In genomic region chr6:2953098-2953497, GRCh38 we compare ENCODE assay signal across 9 cellular contexts. TPM values are rescaled to one million over a fixed set of nuclear protein-coding genes. Genes with fewer than 3 reads are reported as not detected.
DNase-seq lines count a peak whose midpoint lies in the region; ATAC-seq, FAIRE-seq and TF ChIP-seq lines count a peak whose summit lies in the region.
"Had no signal": no experiment of that assay in that cellular context is flagged by ENCODE, and none has a peak within 500 bp of the region (broad histone marks: within the 10 kb centered on the region; RNA-seq: fewer than 3 reads in every experiment).

No MANE protein-coding gene starts in this region.

- peak overlapping the region; percentile 15 for H4K5ac ChIP-seq in H1 (ENCODE audit: insufficient read length, low read depth, low read length)

- TF ChIP-seq EP300 in H1 (IDR thresholded peaks at IDR 0.05; ENCODE audit: borderline replicate concordance in 1 of 2, low read depth in 2 of 2, low read length in 2 of 2): no peak

- no peak overlapping the region for H2BK5ac ChIP-seq in H1 (ENCODE audit: low read depth, low read length)

- H2BK20ac ChIP-seq in H1 (ENCODE audit: low read length): no peak overlapping the region

- H3K23me2 ChIP-seq in H1 (ENCODE audit: low read depth, low read length): no peaks in the 10 kb centered on the region

- FAIRE-seq in H1 (lab: Jason Lieb, UNC) (no peak), urothelium cell line (lab: Jason Lieb, UNC) (no peak)

- no peak overlapping the region for H3K4ac ChIP-seq in H1 (replicated peaks; ENCODE audit: insufficient read length, low read depth, low read length)

- H3K27ac Mint-ChIP-seq in stimulated activated naive B cell treated with anti-CD40 and anti-IgM and Interleukin-4, amounts not matched to agents 10 μg/mL and 1 μg/mL and 100 μg/mL, for 72 hours: no peak overlapping the region

- H3K27me3 Mint-ChIP-seq in stimulated activated naive B cell treated with anti-CD40 and anti-IgM and Interleukin-4, amounts not matched to agents 10 μg/mL and 1 μg/mL and 100 μg/mL, for 72 hours: no peaks in the 10 kb centered on the region

- no peaks in the 10 kb centered on the region for H3K9me3 ChIP-seq in left ventricle myocardium inferior (replicated peaks)
- H3K9me3 ChIP-seq in H1 (ENCODE audit: insufficient read depth in 2 of 2, low read depth in 1 of 2, low read length in 1 of 2): no peaks in the 10 kb centered on the region
- no peaks in the 10 kb centered on the region for H3K9me3 ChIP-seq in osteoblast (ENCODE audit: low read depth, low read length)
- H3K9me3 ChIP-seq in vagina: no peaks in the 10 kb centered on the region
- H3K9me3 ChIP-seq: SJCRH30 had no signal

- TF ChIP-seq POLR2A in H1 (IDR thresholded peaks at IDR 0.05; ENCODE audit: control extremely low read depth in 1 of 2, low read depth in 2 of 2, low read length in 2 of 2) (no peak), vagina (IDR thresholded peaks at IDR 0.05) (no peak)

- 89% methylated on average over 12 of the region's 12 CpGs; no CpG with 5 or more reads in 1 of the 2 experiments for WGBS in H1 (ENCODE audit: extremely low coverage in 1 of 2, insufficient coverage in 1 of 2, insufficient read length in 1 of 2, insufficient replicate concordance in 2 of 2, low coverage in 1 of 2, low lambda C conversion rate in 2 of 2, missing lambda C conversion rate in 1 of 2), 2 experiments

- TF ChIP-seq RAD21 in H1 (IDR thresholded peaks at IDR 0.05 in 1 of 2, conservative IDR thresholded peaks at IDR 0.05 in 1 of 2; ENCODE audit: low read depth in 2 of 2, low read length in 2 of 2): no peak

- H2BK120ac ChIP-seq in H1 (replicated peaks; ENCODE audit: low read depth, low read length): no peak overlapping the region

- no peak overlapping the region for H3K14ac ChIP-seq in H1 (ENCODE audit: insufficient read length)

- no peak overlapping the region for H3K23ac ChIP-seq in H1 (ENCODE audit: insufficient read length)

- intact Hi-C loops in left ventricle myocardium inferior (cut with micrococcal nuclease) (no loop called here), left ventricle myocardium superior (cut with micrococcal nuclease) (no loop called here), vagina (cut with DNase I) (loop anchor here (5.0 kb wide), 1 partner anchor 34 kb away; no protein-coding TSS in a partner anchor)

- H3K79me2 ChIP-seq in H1 (ENCODE audit: control insufficient read depth in 1 of 2, insufficient read depth in 2 of 2, low read length in 2 of 2) (no peaks in the 10 kb centered on the region), osteoblast (ENCODE audit: insufficient read depth, low read length) (peaks cover 32% of the 10 kb centered on the region)

- H4K8ac ChIP-seq in H1 (ENCODE audit: extremely low read depth, insufficient read depth, low read length): no peak overlapping the region

- H2AFZ ChIP-seq in H1 (ENCODE audit: low read length) (no peak overlapping the region), osteoblast (ENCODE audit: low read length) (peak overlapping the region; percentile 71)

- no peaks in the 10 kb centered on the region for H3K27me3 ChIP-seq in left ventricle myocardium inferior (ENCODE audit: low read depth)
- H3K27me3 ChIP-seq in H1 (replicated peaks in 1 of 4; ENCODE audit: control insufficient read depth in 3 of 4, extremely low read depth in 1 of 4, insufficient read depth in 3 of 4, low read length in 3 of 4): no peaks in the 10 kb centered on the region
- no peaks in the 10 kb centered on the region for H3K27me3 ChIP-seq in osteoblast (ENCODE audit: insufficient read depth, low read length)
- H3K27me3 ChIP-seq in vagina: no peaks in the 10 kb centered on the region
- H3K27me3 ChIP-seq: SJCRH30 had no signal

- no peaks in the 10 kb centered on the region for H4K20me1 ChIP-seq in H1 (replicated peaks in 1 of 2; ENCODE audit: control insufficient read depth in 1 of 2, insufficient read depth in 2 of 2, low read length in 2 of 2)
- no peaks in the 10 kb centered on the region for H4K20me1 ChIP-seq in osteoblast (ENCODE audit: insufficient read depth, low read length)

- no peak overlapping the region for H3K4me3 Mint-ChIP-seq in stimulated activated naive B cell treated with anti-CD40 and anti-IgM and Interleukin-4, amounts not matched to agents 10 μg/mL and 1 μg/mL and 100 μg/mL, for 72 hours

- H3K36me3 Mint-ChIP-seq in stimulated activated naive B cell treated with anti-CD40 and anti-IgM and Interleukin-4, amounts not matched to agents 10 μg/mL and 1 μg/mL and 100 μg/mL, for 72 hours: peaks cover 19 to 32% of the 10 kb centered on the region in 2 donors

- H3K36me3 ChIP-seq in left ventricle myocardium inferior (peaks cover 54% of the 10 kb centered on the region), H1 (ENCODE audit: control insufficient read depth in 2 of 4, insufficient read depth in 4 of 4, low read length in 3 of 4) (no peaks in the 10 kb centered on the region), osteoblast (ENCODE audit: insufficient read depth, low read length) (peaks cover 47% of the 10 kb centered on the region), vagina (peaks cover 0 to 10% of the 10 kb centered on the region in 2 donors)

- POLR2A ChIA-PET in H1 (lab: Charles Lee; ENCODE audit: partially characterized antibody): interaction anchor here (0.8 to 2.5 kb wide), 5 partner anchors 10 to 111 kb away, joined by 3 to 17 read pairs (median 3); partner anchors contain the start of gene SERPINB1

- H4K91ac ChIP-seq in H1 (replicated peaks; ENCODE audit: insufficient read length, low read length): no peak overlapping the region

- no peaks in the 10 kb centered on the region for H3K9me3 Mint-ChIP-seq in stimulated activated naive B cell treated with anti-CD40 and anti-IgM and Interleukin-4, amounts not matched to agents 10 μg/mL and 1 μg/mL and 100 μg/mL, for 72 hours

- TF ChIP-seq CTCF in left ventricle myocardium inferior (IDR thresholded peaks at IDR 0.05; ENCODE audit: borderline replicate concordance) (no peak), H1 (IDR thresholded peaks at IDR 0.05; ENCODE audit: control extremely low read depth in 1 of 3, insufficient read depth in 1 of 3, low read depth in 1 of 3, low read length in 3 of 3) (no peak), osteoblast (IDR thresholded peaks at IDR 0.05; ENCODE audit: extremely low read depth, low read depth, low read length) (no peak), vagina (IDR thresholded peaks at IDR 0.05) (no peak)

- H3K9ac ChIP-seq in H1 (replicated peaks in 1 of 4; ENCODE audit: extremely low read depth in 1 of 4, low read depth in 3 of 4, low read length in 3 of 4): no peak overlapping the region; a peak in 1 of 7 replicates

- no peak overlapping the region; the same call in 1 of the 2 replicates for H3K18ac ChIP-seq in H1 (ENCODE audit: extremely low read depth, low read length)

- H3K27ac ChIP-seq in left ventricle myocardium inferior (replicated peaks): peak overlapping the region; percentile 81
- H3K27ac ChIP-seq in H1 (ENCODE audit: low read depth, low read length): no peak overlapping the region
- peak overlapping the region; percentile 48 for H3K27ac ChIP-seq in osteoblast (ENCODE audit: low read depth, low read length)
- H3K27ac ChIP-seq in vagina: peak overlapping the region; percentile 59
- H3K27ac ChIP-seq: SJCRH30 had no signal

- no peak overlapping the region for H2BK15ac ChIP-seq in H1 (ENCODE audit: low read length)

- H3K4me1 Mint-ChIP-seq in stimulated activated naive B cell treated with anti-CD40 and anti-IgM and Interleukin-4, amounts not matched to agents 10 μg/mL and 1 μg/mL and 100 μg/mL, for 72 hours: peaks cover 13 to 21% of the 10 kb centered on the region in 2 donors

- H3K4me2 ChIP-seq in H1 (ENCODE audit: insufficient read depth in 1 of 2, low read depth in 2 of 2, low read length in 2 of 2) (peak overlapping the region in 1 of 2 experiments; percentile 39; a peak in 3 of 4 replicates), osteoblast (ENCODE audit: insufficient read depth, low read length) (peak overlapping the region; percentile 60)

- H3K4me3 ChIP-seq in left ventricle myocardium inferior (peak overlapping the region; percentile 26), H1 (ENCODE audit: extremely low read depth in 1 of 4, insufficient read depth in 2 of 4, low read depth in 3 of 4, low read length in 4 of 4) (no peak overlapping the region; a peak in 1 of 8 replicates), osteoblast (ENCODE audit: insufficient read depth, low read length) (peak overlapping the region; percentile 26), vagina (peak overlapping the region in 1 of 2 donors; percentile 5)
- H3K4me3 ChIP-seq: SJCRH30 had no signal

- H3K4me1 ChIP-seq in left ventricle myocardium inferior (peaks cover 59% of the 10 kb centered on the region), H1 (replicated peaks in 1 of 4; ENCODE audit: control insufficient read depth in 3 of 4, insufficient read depth in 4 of 4, low read length in 3 of 4) (peaks cover 0 to 7% (median 3%) of the 10 kb centered on the region in 4 experiments; a peak in 6 of 7 replicates), osteoblast (ENCODE audit: insufficient read depth, low read length) (peaks cover 10% of the 10 kb centered on the region), vagina (peaks cover 24% of the 10 kb centered on the region)
- H3K4me1 ChIP-seq: SJCRH30 had no signal

- ATAC-seq in left ventricle myocardium superior: no peak
- no peak for ATAC-seq in stimulated activated naive B cell treated with anti-CD40 and anti-IgM and Interleukin-4, amounts not matched to agents 10 μg/mL and 1 μg/mL and 100 μg/mL, for 72 hours (replicated peaks)

- H3K79me1 ChIP-seq in H1 (ENCODE audit: low read depth, low read length): 0 out of 2 replicates have a peak, but pooled peaks cover 2% of the 10 kb centered on the region

- DNase-seq in left ventricle myocardium inferior: no peak
- no peak for DNase-seq in left ventricle myocardium superior
- no peak for DNase-seq in H1 (ENCODE audit: low read depth in 1 of 2, low spot score in 2 of 2)
- DNase-seq in osteoblast (ENCODE audit: insufficient read length, low spot score, missing footprints): no peak
- DNase-seq in vagina (ENCODE audit: extremely low spot score in 2 of 2): no peak
- DNase-seq in stimulated activated naive B cell treated with anti-CD40 and anti-IgM and Interleukin-4, amounts not matched to agents 10 μg/mL and 1 μg/mL and 100 μg/mL, for 72 hours: no peak
- no peak for DNase-seq in NCI-H1048 (lab: John Stamatoyannopoulos, UW)
- no peak for DNase-seq in urothelium cell line (ENCODE audit: low spot score)

- CTCF ChIA-PET in H1 (lab: Charles Lee; ENCODE audit: partially characterized antibody): interaction anchor here (0.6 to 20.6 kb wide), 46 partner anchors 7 to 816 kb away, joined by 3 to 293 read pairs (median 5); partner anchors contain the start of genes NQO2, RIPK1, SERPINB1 and SERPINB9

- H3K56ac ChIP-seq in H1 (replicated peaks; ENCODE audit: insufficient read length, low read depth, low read length): no peak overlapping the region

- no peak overlapping the region; the same call in 1 of the 2 replicates for H2BK12ac ChIP-seq in H1 (ENCODE audit: low read depth, low read length)

- no peak overlapping the region for H2AK5ac ChIP-seq in H1 (ENCODE audit: low read depth, low read length)

RNA-seq across cellular contexts. Expression of gene SERPINB6, which starts 18.3 kb away (rescaled TPM):
- total RNA-seq in left ventricle myocardium inferior (233 TPM), left ventricle myocardium superior (277 TPM), osteoblast (80.7 and 83.2 TPM in 2 replicates), vagina (93.8 TPM)
- 29.4 and 31.2 TPM in 2 replicates for total RNA-seq in H1 (2021; fragmentation: NEBNext Ultra II Directional; extraction: Animal tissue kit (Norgen Biotek cat#: 25700))
- polyA plus RNA-seq in H1 (2011; rRNA removed): 27.2 and 29.5 TPM in 2 replicates
- polyA plus RNA-seq in H1 (2011; cell fraction: cytosol; rRNA removed): 32.8 TPM
- polyA plus RNA-seq in H1 (2011; cell fraction: nucleus; rRNA removed): 24.9 TPM
- 27.7 to 33.6 TPM (median 29.1 TPM) in 4 replicates for polyA plus RNA-seq in H1 (2012, experiment 1 of 2)
- polyA plus RNA-seq in H1 (2012, experiment 2 of 2): 22.1 TPM
- 31.5 TPM for polyA plus RNA-seq in H1 (2013, experiment 1 of 2)
- 31.6 TPM for polyA plus RNA-seq in H1 (2013, experiment 2 of 2)
- polyA minus RNA-seq in H1 (2011; rRNA and poly(A)+ RNA removed): 13.3 and 15.1 TPM in 2 replicates
- 12.4 TPM for polyA minus RNA-seq in H1 (2011; cell fraction: cytosol; rRNA and poly(A)+ RNA removed)
- 9.6 TPM for polyA minus RNA-seq in H1 (2011; cell fraction: nucleus; rRNA and poly(A)+ RNA removed)

RNA-seq across cellular contexts. Expression of gene NQO2, which starts 46.6 kb away (rescaled TPM):
- 51.1 TPM for total RNA-seq in left ventricle myocardium inferior
- 59.6 TPM for total RNA-seq in left ventricle myocardium superior
- 126 and 135 TPM in 2 replicates for total RNA-seq in H1 (2021; fragmentation: NEBNext Ultra II Directional; extraction: Animal tissue kit (Norgen Biotek cat#: 25700))
- 135 and 168 TPM in 2 replicates for polyA plus RNA-seq in H1 (2011; rRNA removed)
- polyA plus RNA-seq in H1 (2011; cell fraction: cytosol; rRNA removed): 159 TPM
- polyA plus RNA-seq in H1 (2011; cell fraction: nucleus; rRNA removed): 86.7 TPM
- 137 to 177 TPM (median 167 TPM) in 4 replicates for polyA plus RNA-seq in H1 (2012, experiment 1 of 2)
- polyA plus RNA-seq in H1 (2012, experiment 2 of 2): 169 TPM
- polyA plus RNA-seq in H1 (2013, experiment 1 of 2): 90.2 TPM
- 97.3 TPM for polyA plus RNA-seq in H1 (2013, experiment 2 of 2)
- 98.2 and 115 TPM in 2 replicates for polyA minus RNA-seq in H1 (2011; rRNA and poly(A)+ RNA removed)
- polyA minus RNA-seq in H1 (2011; cell fraction: cytosol; rRNA and poly(A)+ RNA removed): 83.5 TPM
- 27.6 TPM for polyA minus RNA-seq in H1 (2011; cell fraction: nucleus; rRNA and poly(A)+ RNA removed)
- 19.7 and 45.2 TPM in 2 replicates for total RNA-seq in osteoblast
- total RNA-seq in vagina: 11.8 TPM

RNA-seq across cellular contexts. Expression of gene SERPINB9, which starts 50.0 kb away (rescaled TPM):
- total RNA-seq in left ventricle myocardium inferior: 3.5 TPM
- total RNA-seq in left ventricle myocardium superior: 2.9 TPM
- 63.5 and 66.8 TPM in 2 replicates for total RNA-seq in H1 (2021; fragmentation: NEBNext Ultra II Directional; extraction: Animal tissue kit (Norgen Biotek cat#: 25700))
- polyA plus RNA-seq in H1 (2011; rRNA removed): 53.5 and 93.8 TPM in 2 replicates
- 58.9 TPM for polyA plus RNA-seq in H1 (2011; cell fraction: cytosol; rRNA removed)
- polyA plus RNA-seq in H1 (2011; cell fraction: nucleus; rRNA removed): 23.5 TPM
- 56.9 to 68.1 TPM (median 58.4 TPM) in 4 replicates for polyA plus RNA-seq in H1 (2012, experiment 1 of 2)
- polyA plus RNA-seq in H1 (2012, experiment 2 of 2): 26.8 TPM
- 31.2 TPM for polyA plus RNA-seq in H1 (2013, experiment 1 of 2)
- polyA plus RNA-seq in H1 (2013, experiment 2 of 2): 29.8 TPM
- 100 and 149 TPM in 2 replicates for polyA minus RNA-seq in H1 (2011; rRNA and poly(A)+ RNA removed)
- 53.1 TPM for polyA minus RNA-seq in H1 (2011; cell fraction: cytosol; rRNA and poly(A)+ RNA removed)
- polyA minus RNA-seq in H1 (2011; cell fraction: nucleus; rRNA and poly(A)+ RNA removed): 25.0 TPM
- 4.4 and 6.2 TPM in 2 replicates for total RNA-seq in osteoblast
- 6.9 TPM for total RNA-seq in vagina

Comparison
In these comparisons a context has a peak if more than half of its experiments do, and no peak if none do; other contexts are left out.
1. H3K4me3 ChIP-seq: peak in left ventricle myocardium inferior (single experiment) and osteoblast (single experiment); none in H1 (0 of 4).